Comparison of ENCODE assay signal across 8 cellular contexts in genomic region chr17:38349097-38349904, GRCh38. TPM values are rescaled to one million over a fixed set of nuclear protein-coding genes. Genes with fewer than 3 reads are reported as not detected.
DNase-seq lines count a peak whose midpoint lies in the region; ATAC-seq, FAIRE-seq and TF ChIP-seq lines count a peak whose summit lies in the region.

No MANE protein-coding gene starts in this region.

- intact Hi-C loops in cardiac septum (cut with DNase I): loop anchor here (1.0 kb wide), 1 partner anchor 65 kb away; no protein-coding TSS in a partner anchor
- intact Hi-C loops in psoas muscle (cut with DNase I): loop anchor here (1.0 to 5.0 kb wide), 2 partner anchors 66 to 138 kb away; no protein-coding TSS in a partner anchor

- peaks cover 12% of the 10 kb centered on the region for H3K4me1 ChIP-seq in psoas muscle

- no peaks in the 10 kb centered on the region for H3K36me3 ChIP-seq in GM06990 (ENCODE audit: control insufficient read depth, insufficient read depth, low read length)
- no peaks in the 10 kb centered on the region for H3K36me3 ChIP-seq in psoas muscle (ENCODE audit: insufficient read depth in 1 of 2, low read depth in 1 of 2)

- H3K9me3 ChIP-seq in psoas muscle: no peaks in the 10 kb centered on the region

- H3K27ac Mint-ChIP-seq in activated naive CD8-positive, alpha-beta T cell treated with anti-CD3 and anti-CD28 coated beads for 36 hours: peak overlapping the region; percentile 30

- peak; percentile 48 to 63 (median 56) for ATAC-seq in psoas muscle
- no peak for ATAC-seq in HG03280 (IDR thresholded peaks at IDR 0.05; ENCODE audit: unreplicated experiment)

- H3K4me3 Mint-ChIP-seq in activated naive CD8-positive, alpha-beta T cell treated with anti-CD3 and anti-CD28 coated beads for 36 hours: no peak overlapping the region

- DNase-seq in GM06990 (ENCODE audit: extremely low read depth, insufficient read length) (peak; percentile 48), NCI-H1436 (lab: John Stamatoyannopoulos, UW) (peak; percentile 88), SKM-1 treated with dmso at 0.1 percent for 144 hours (lab: John Stamatoyannopoulos, UW; ENCODE audit: unreplicated experiment) (peak; percentile 79), cardiac septum (ENCODE audit: low spot score) (peak; percentile 91), psoas muscle (peak; percentile 86 to 89), urothelium cell line (ENCODE audit: low spot score) (peak; percentile 74)
- DNase-seq in activated naive CD8-positive, alpha-beta T cell treated with anti-CD3 and anti-CD28 coated beads for 36 hours: peak; percentile 80

- H3K9me3 Mint-ChIP-seq in activated naive CD8-positive, alpha-beta T cell treated with anti-CD3 and anti-CD28 coated beads for 36 hours: no peaks in the 10 kb centered on the region

- no peaks in the 10 kb centered on the region for H3K27me3 ChIP-seq in GM06990 (replicated peaks; ENCODE audit: control insufficient read depth, insufficient read depth, low read length)
- no peaks in the 10 kb centered on the region for H3K27me3 ChIP-seq in psoas muscle (ENCODE audit: insufficient read depth in 3 of 3, low read length in 2 of 3)

- H3K4me1 Mint-ChIP-seq in activated naive CD8-positive, alpha-beta T cell treated with anti-CD3 and anti-CD28 coated beads for 36 hours: peaks cover 23% of the 10 kb centered on the region

- 27 to 35% (median 32%) methylated on average over 10 of the region's 10 CpGs for whole genome bisulfite sequencing in psoas muscle, 3 donors

- H3K27ac ChIP-seq in psoas muscle: peak overlapping the region; percentile 43

- H3K36me3 Mint-ChIP-seq in activated naive CD8-positive, alpha-beta T cell treated with anti-CD3 and anti-CD28 coated beads for 36 hours: no peaks in the 10 kb centered on the region

- H3K4me3 ChIP-seq in GM06990 (replicated peaks; ENCODE audit: low read depth, low read length) (no peak overlapping the region), psoas muscle (no peak overlapping the region)

- no peaks in the 10 kb centered on the region for H3K27me3 Mint-ChIP-seq in activated naive CD8-positive, alpha-beta T cell treated with anti-CD3 and anti-CD28 coated beads for 36 hours

- TF ChIP-seq CTCF in GM06990 (IDR thresholded peaks at IDR 0.05; ENCODE audit: insufficient read depth, low read length, poor library complexity, severe bottlenecking) (peak; percentile 98), psoas muscle (IDR thresholded peaks at IDR 0.05) (peak; percentile 94)

- no peak for FAIRE-seq in urothelium cell line (lab: Jason Lieb, UNC)

RNA-seq across cellular contexts. Expression of gene SOCS7, which starts 2.3 kb away (rescaled TPM):
- 10 to 100 TPM; 17.3 to 18.2 TPM for total RNA-seq in activated naive CD8-positive, alpha-beta T cell treated with anti-CD3 and anti-CD28 coated beads for 36 hours
- 17.8 TPM for total RNA-seq in cardiac septum
- 10 to 100 TPM; 21.1 to 26.5 (median 24.5) TPM for total RNA-seq in psoas muscle
- 10 to 100 TPM in 1 of 3 donors, 1 to 10 TPM in 2; 6.6 to 28.9 (median 7.2) TPM for polyA plus RNA-seq in psoas muscle

RNA-seq across cellular contexts. Expression of gene GPR179, which starts 5.5 kb away (rescaled TPM):
- under 1 TPM; 0.23 to 0.34 TPM for total RNA-seq in activated naive CD8-positive, alpha-beta T cell treated with anti-CD3 and anti-CD28 coated beads for 36 hours
- 0.16 TPM for total RNA-seq in cardiac septum
- total RNA-seq in psoas muscle: 1 to 10 TPM in 2 of 4 donors, under 1 TPM in 2; 0.42 to 2.5 (median 0.91) TPM
- polyA plus RNA-seq in psoas muscle: under 1 TPM; 0.07 to 0.70 (median 0.09) TPM

RNA-seq across cellular contexts. Expression of gene MRPL45, which starts 52.3 kb away (rescaled TPM):
- 10 to 100 TPM; 69.7 to 70.8 TPM for total RNA-seq in activated naive CD8-positive, alpha-beta T cell treated with anti-CD3 and anti-CD28 coated beads for 36 hours
- total RNA-seq in cardiac septum (26.3 TPM), psoas muscle (10 to 100 TPM; 36.0 to 55.5 (median 46.7) TPM)
- polyA plus RNA-seq in psoas muscle: 100 to 1,000 TPM in 1 of 3 donors, 10 to 100 TPM in 2; 49.2 to 132 (median 67.7) TPM
